2 cellular contexts compared by ENCODE assay signal in the genomic region with DNA sequence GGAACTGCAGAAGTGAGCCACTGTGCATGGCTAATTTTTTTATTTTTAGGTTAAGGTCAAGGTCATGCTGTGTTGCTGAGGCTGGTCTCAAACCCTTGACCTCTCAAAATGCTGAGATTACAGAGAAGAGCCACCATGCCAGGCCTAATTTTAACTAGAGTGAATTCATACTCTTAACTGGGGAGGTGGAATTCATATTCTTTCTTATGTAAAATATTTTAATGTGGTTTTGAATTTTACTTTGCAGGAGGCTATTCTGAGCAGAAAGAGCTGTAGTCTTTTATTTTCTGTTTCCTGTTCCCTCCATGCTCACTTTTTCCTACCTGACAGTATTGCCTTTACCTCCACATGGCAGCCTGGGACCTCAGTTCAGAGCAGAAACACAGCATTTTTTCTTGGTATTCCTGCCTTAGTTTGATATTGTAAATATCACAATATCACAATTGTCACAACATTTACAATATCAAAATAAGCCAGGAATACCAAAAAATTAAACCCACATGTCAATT.
TF ChIP-seq lines count a peak whose summit lies in the region.

No MANE protein-coding gene starts in this region.

TF ChIP-seq in H1, 55 proteins besides CTCF, POLR2A, EP300 and RAD21:
- TF ChIP-seq RXRA (IDR thresholded peaks at IDR 0.05; ENCODE audit: insufficient read depth, low read depth, low read length) (no peak), MAX (IDR thresholded peaks at IDR 0.05) (peak; percentile 46), POU5F1 (IDR thresholded peaks at IDR 0.05; ENCODE audit: low read depth, low read length) (no peak), CREB1 (IDR thresholded peaks at IDR 0.05) (no peak)
TF ChIP-seq in H1: peak in this region for 1.

TF ChIP-seq in SK-N-SH treated with all-trans-retinoic acid at 6 μM for 48 hours, 23 proteins besides CTCF, POLR2A, EP300 and RAD21:
- TF ChIP-seq TOX (CRISPR knock-in tag; IDR thresholded peaks at IDR 0.05; ENCODE audit: borderline replicate concordance) (no peak), GLIS3 (CRISPR knock-in tag; IDR thresholded peaks at IDR 0.05) (no peak), SNAI2 (CRISPR knock-in tag; IDR thresholded peaks at IDR 0.05) (no peak), ZNF565 (CRISPR knock-in tag; conservative IDR thresholded peaks at IDR 0.05; ENCODE audit: low read depth) (no peak), ZC3H10 (CRISPR knock-in tag; IDR thresholded peaks at IDR 0.05) (no peak), ISL1 (CRISPR knock-in tag; IDR thresholded peaks at IDR 0.05) (no peak), TCF4 (CRISPR knock-in tag; IDR thresholded peaks at IDR 0.05; ENCODE audit: borderline replicate concordance) (no peak), ZNF8 (CRISPR knock-in tag; IDR thresholded peaks at IDR 0.05) (no peak)
- TF ChIP-seq, protein P1, sequence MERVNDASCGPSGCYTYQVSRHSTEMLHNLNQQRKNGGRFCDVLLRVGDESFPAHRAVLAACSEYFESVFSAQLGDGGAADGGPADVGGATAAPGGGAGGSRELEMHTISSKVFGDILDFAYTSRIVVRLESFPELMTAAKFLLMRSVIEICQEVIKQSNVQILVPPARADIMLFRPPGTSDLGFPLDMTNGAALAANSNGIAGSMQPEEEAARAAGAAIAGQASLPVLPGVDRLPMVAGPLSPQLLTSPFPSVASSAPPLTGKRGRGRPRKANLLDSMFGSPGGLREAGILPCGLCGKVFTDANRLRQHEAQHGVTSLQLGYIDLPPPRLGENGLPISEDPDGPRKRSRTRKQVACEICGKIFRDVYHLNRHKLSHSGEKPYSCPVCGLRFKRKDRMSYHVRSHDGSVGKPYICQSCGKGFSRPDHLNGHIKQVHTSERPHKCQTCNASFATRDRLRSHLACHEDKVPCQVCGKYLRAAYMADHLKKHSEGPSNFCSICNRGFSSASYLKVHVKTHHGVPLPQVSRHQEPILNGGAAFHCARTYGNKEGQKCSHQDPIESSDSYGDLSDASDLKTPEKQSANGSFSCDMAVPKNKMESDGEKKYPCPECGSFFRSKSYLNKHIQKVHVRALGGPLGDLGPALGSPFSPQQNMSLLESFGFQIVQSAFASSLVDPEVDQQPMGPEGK (CRISPR knock-in tag; IDR thresholded peaks at IDR 0.05; ENCODE audit: borderline replicate concordance) = no peak
